Comparison of ENCODE assay signal across 12 cellular contexts in genomic region chr18:23156134-23156533, GRCh38. TPM values are rescaled to one million over a fixed set of nuclear protein-coding genes. Genes with fewer than 3 reads are reported as not detected.
DNase-seq lines count a peak whose midpoint lies in the region; ATAC-seq and TF ChIP-seq lines count a peak whose summit lies in the region.
"Had no signal": no experiment of that assay in that cellular context is flagged by ENCODE, and none has a peak within 500 bp of the region (broad histone marks: within the 10 kb centered on the region; RNA-seq: fewer than 3 reads in every experiment).

No MANE protein-coding gene starts in this region.

- CTCF ChIA-PET in SK-N-SH (lab: Yijun Ruan, JAX) = interaction anchor here (0.9 to 1.6 kb wide), 3 partner anchors 24 to 44 kb away, joined by 3 to 4 read pairs (median 4); no protein-coding TSS in a partner anchor

- H3K4me2 ChIP-seq in SK-N-SH (peak overlapping the region; percentile 65; the same call in 1 of the 2 replicates), hepatocyte (peak overlapping the region; percentile 32)

- no peak for TF ChIP-seq CTCF in SK-N-SH (IDR thresholded peaks at IDR 0.05)
- TF ChIP-seq CTCF in VCaP (conservative IDR thresholded peaks at IDR 0.05) = no peak
- no peak for TF ChIP-seq CTCF in hepatocyte (IDR thresholded peaks at IDR 0.05; ENCODE audit: poor library complexity)

- no peak for ATAC-seq in SK-N-SH treated with all-trans-retinoic acid at 6 μM for 48 hours

- POLR2A ChIA-PET in SK-N-SH (lab: Yijun Ruan, JAX) = no interaction called here

- 0 out of 2 replicates have a peak, but pooled peaks cover 5% of the 10 kb centered on the region for H4K20me1 ChIP-seq in SK-N-SH (ENCODE audit: insufficient read depth)
- H4K20me1 ChIP-seq in hepatocyte (ENCODE audit: insufficient read depth, poor library complexity, severe bottlenecking) = no peaks in the 10 kb centered on the region

- H3F3A ChIP-seq in SK-N-SH (replicated peaks; ENCODE audit: insufficient read depth) = peaks cover 15% of the 10 kb centered on the region

- H3K9ac ChIP-seq in SK-N-SH (no peak overlapping the region), subcutaneous abdominal adipose tissue (ENCODE audit: low read length in 5 of 5) (no peak overlapping the region)

- no peak overlapping the region for H2AFZ ChIP-seq in SK-N-SH (ENCODE audit: low read depth)
- no peak overlapping the region for H2AFZ ChIP-seq in hepatocyte

- H3K9me2 ChIP-seq in SK-N-SH (no peaks in the 10 kb centered on the region), hepatocyte (replicated peaks; ENCODE audit: insufficient read depth) (no peaks in the 10 kb centered on the region)

- H3K4me1 ChIP-seq in SK-N-SH (ENCODE audit: control insufficient read depth in 1 of 2, insufficient read depth in 2 of 2, low read depth in 1 of 2, low read length in 1 of 2) = peaks cover 20 to 38% of the 10 kb centered on the region in 2 experiments
- H3K4me1 ChIP-seq in hepatocyte (ENCODE audit: insufficient read depth) = no peaks in the 10 kb centered on the region
- peaks cover 4 to 25% (median 21%) of the 10 kb centered on the region in 5 donors for H3K4me1 ChIP-seq in subcutaneous abdominal adipose tissue (ENCODE audit: control insufficient read depth in 5 of 5, insufficient read depth in 5 of 5, low read length in 5 of 5)

- no peaks in the 10 kb centered on the region for H3K9me3 ChIP-seq in SK-N-SH
- H3K9me3 ChIP-seq in hepatocyte (ENCODE audit: low read depth) = no peaks in the 10 kb centered on the region
- H3K9me3 ChIP-seq in subcutaneous abdominal adipose tissue (ENCODE audit: control insufficient read depth in 5 of 5, low read length in 5 of 5) = no peaks in the 10 kb centered on the region

- peaks cover 73% of the 10 kb centered on the region for H3K79me2 ChIP-seq in SK-N-SH (ENCODE audit: insufficient read depth)
- peaks cover 39% of the 10 kb centered on the region for H3K79me2 ChIP-seq in hepatocyte

- no peak for TF ChIP-seq RAD21 in SK-N-SH (IDR thresholded peaks at IDR 0.05; ENCODE audit: low read length)

- H3K27ac ChIP-seq in SK-N-SH (ENCODE audit: low read depth in 2 of 2, low read length in 1 of 2) (peak overlapping the region; percentile 69 to 94; a peak in 3 of 4 replicates), VCaP (peak overlapping the region; percentile 52), hepatocyte (no peak overlapping the region), subcutaneous abdominal adipose tissue (ENCODE audit: low read depth, low read length) (peak overlapping the region; percentile 33)

- H3K4me3 ChIP-seq in SK-N-SH (ENCODE audit: low read depth in 2 of 2, low read length in 1 of 2) (no peak overlapping the region), hepatocyte (no peak overlapping the region), subcutaneous abdominal adipose tissue (ENCODE audit: low read depth in 1 of 5, low read length in 5 of 5) (no peak overlapping the region)

- H3K36me3 ChIP-seq in SK-N-SH (replicated peaks in 1 of 2; ENCODE audit: control insufficient read depth in 1 of 2, insufficient read depth in 2 of 2, low read length in 1 of 2) (no peaks in the 10 kb centered on the region), hepatocyte (replicated peaks; ENCODE audit: insufficient read depth, low read depth) (no peaks in the 10 kb centered on the region), subcutaneous abdominal adipose tissue (ENCODE audit: control insufficient read depth in 5 of 5, insufficient read depth in 5 of 5, low read length in 5 of 5) (no peaks in the 10 kb centered on the region)

- TF ChIP-seq EP300 in SK-N-SH (IDR thresholded peaks at IDR 0.05; ENCODE audit: borderline replicate concordance in 1 of 2, low read depth in 1 of 2, low read length in 1 of 2) = no peak

- no peak for DNase-seq in SK-N-SH
- DNase-seq in hepatocyte (ENCODE audit: low spot score) = no peak
- DNase-seq in inferior parietal cortex (ENCODE audit: extremely low spot score) = no peak
- no peak for DNase-seq in activated CD8-positive, alpha-beta memory T cell treated with anti-CD3 and anti-CD28 coated beads, Interleukin-2, amount 50 U/mL, for 4 hours
- DNase-seq in Kasumi-1 (lab: John Stamatoyannopoulos, UW) = no peak
- DNase-seq: HCEC 1CT, NCI-H1105, NCI-H774, SHP77 treated with DMSO at 0.1 percent for 48 hours had no signal

- no peaks in the 10 kb centered on the region for H3K27me3 ChIP-seq in SK-N-SH (ENCODE audit: insufficient read depth)
- no peaks in the 10 kb centered on the region for H3K27me3 ChIP-seq in hepatocyte
- H3K27me3 ChIP-seq in subcutaneous abdominal adipose tissue (ENCODE audit: control insufficient read depth in 5 of 5, insufficient read depth in 4 of 5, low read length in 5 of 5) = no peaks in the 10 kb centered on the region

- 100% methylated on average over 5 of the region's 7 CpGs for whole genome bisulfite sequencing in SK-N-SH (ENCODE audit: low lambda C conversion rate)
- WGBS in hepatocyte (ENCODE audit: low lambda C conversion rate, missing lambda C conversion rate) = 84% methylated on average over 7 of the region's 7 CpGs

TF ChIP-seq in SK-N-SH, 30 proteins besides CTCF, POLR2A, EP300 and RAD21 (continues in another document):
- TF ChIP-seq EZH2phosphoT487 (IDR thresholded peaks at IDR 0.05; ENCODE audit: borderline replicate concordance, low read depth) (no peak), POLR2AphosphoS5 (IDR thresholded peaks at IDR 0.05; ENCODE audit: low read depth, low read length) (no peak), MAX (IDR thresholded peaks at IDR 0.05; ENCODE audit: low read depth) (no peak), NFIC (IDR thresholded peaks at IDR 0.05; ENCODE audit: borderline replicate concordance) (no peak), RXRA (IDR thresholded peaks at IDR 0.05; ENCODE audit: borderline replicate concordance, low read depth) (no peak), NRF1 (IDR thresholded peaks at IDR 0.05; ENCODE audit: low read depth, low read length) (no peak), RFX5 (IDR thresholded peaks at IDR 0.05; ENCODE audit: low read length) (no peak), SIN3A (IDR thresholded peaks at IDR 0.05; ENCODE audit: borderline replicate concordance, low read depth, low read length) (no peak), USF2 (IDR thresholded peaks at IDR 0.05; ENCODE audit: borderline replicate concordance, low read depth, low read length) (no peak), TAF1 (IDR thresholded peaks at IDR 0.05; ENCODE audit: borderline replicate concordance, low read depth, low read length) (no peak), MEF2A (IDR thresholded peaks at IDR 0.05; ENCODE audit: borderline replicate concordance, low read depth) (no peak)

TF ChIP-seq in SK-N-SH treated with all-trans-retinoic acid at 6 μM for 48 hours, 23 proteins besides CTCF, POLR2A, EP300 and RAD21:
- TF ChIP-seq GLIS3 (CRISPR knock-in tag; IDR thresholded peaks at IDR 0.05) (no peak), ESRRG (CRISPR knock-in tag; IDR thresholded peaks at IDR 0.05) (no peak), PPARA (CRISPR knock-in tag; IDR thresholded peaks at IDR 0.05; ENCODE audit: borderline replicate concordance) (no peak), CSDC2 (CRISPR knock-in tag; IDR thresholded peaks at IDR 0.05) (no peak), PATZ1 (CRISPR knock-in tag; IDR thresholded peaks at IDR 0.05; ENCODE audit: borderline replicate concordance) (no peak)

RNA-seq across cellular contexts. Expression of gene CABLES1, which starts 20.8 kb away (rescaled TPM):
- polyA plus RNA-seq in SK-N-SH (2012; rRNA removed) (1.8 and 2.2 TPM in 2 replicates), hepatocyte (10.8 TPM in 2 replicates)
- polyA plus RNA-seq in SK-N-SH (2012; cell fraction: cytosol; rRNA removed) = 1.9 and 2.4 TPM in 2 replicates
- 3.0 and 3.1 TPM in 2 replicates for polyA plus RNA-seq in SK-N-SH (2012; cell fraction: nucleus; rRNA removed)
- total RNA-seq in hepatocyte = 6.9 and 7.2 TPM in 2 replicates
